ENCODE assay signal across 31 cellular contexts in genomic region chr13:85575110-85575509, GRCh38.
"Had no signal": no experiment of that assay in that cellular context is flagged by ENCODE, and none has a peak within 500 bp of the region (broad histone marks: within the 10 kb centered on the region; RNA-seq: fewer than 3 reads in every experiment).

No MANE protein-coding gene starts in this region.

- H3K4me1 Mint-ChIP-seq: activated CD4-positive, alpha-beta memory T cell treated with anti-CD3 and anti-CD28 coated beads, Interleukin-2, amount 10 ng/mL, durations not matched to agents 7 days and 5 days; activated CD4-positive, alpha-beta T cell treated with anti-CD3 and anti-CD28 coated beads for 36 hours; activated CD4-positive, alpha-beta T cell treated with anti-CD3 and anti-CD28 coated beads, Interleukin-2, amount 10 ng/mL, durations not matched to agents 7 days and 5 days; activated naive CD4-positive, alpha-beta T cell treated with anti-CD3 and anti-CD28 coated beads, Interleukin-2, amount 10 ng/mL, durations not matched to agents 7 days and 5 days; activated naive CD8-positive, alpha-beta T cell treated with anti-CD3 and anti-CD28 coated beads, Interleukin-2, amount 10 ng/mL, durations not matched to agents 7 days and 5 days; brain had no signal

- H3K36me3 Mint-ChIP-seq: activated naive CD4-positive, alpha-beta T cell treated with anti-CD3 and anti-CD28 coated beads, Interleukin-2, amount 10 ng/mL, durations not matched to agents 7 days and 5 days; activated naive CD4-positive, alpha-beta T cell treated with anti-CD3 and anti-CD28 coated beads, Interleukin-2, amount 50 U/mL, for 72 hours; activated naive CD8-positive, alpha-beta T cell treated with anti-CD3 and anti-CD28 coated beads, Interleukin-2, amount 10 ng/mL, durations not matched to agents 7 days and 5 days; brain had no signal

- H3K4me3 ChIP-seq: ascending aorta, breast epithelium, cardiac muscle cell, esophagus muscularis mucosa, gastrocnemius medialis, heart left ventricle had no signal

- H3K27ac ChIP-seq: ascending aorta, breast epithelium, cardiac muscle cell, esophagus muscularis mucosa, foreskin keratinocyte, gastrocnemius medialis, heart left ventricle had no signal

- H3K9me3 Mint-ChIP-seq: activated CD4-positive, alpha-beta T cell treated with anti-CD3 and anti-CD28 coated beads, Interleukin-2, amount 10 ng/mL, durations not matched to agents 7 days and 5 days; effector memory CD8-positive, alpha-beta T cell had no signal

- H3K36me3 ChIP-seq: ascending aorta, breast epithelium, cardiac muscle cell, esophagus muscularis mucosa, gastrocnemius medialis, heart left ventricle had no signal

- H3K27me3 Mint-ChIP-seq: activated CD4-positive, alpha-beta memory T cell treated with anti-CD3 and anti-CD28 coated beads, Interleukin-2, amount 10 ng/mL, durations not matched to agents 7 days and 5 days; activated CD4-positive, alpha-beta T cell treated with anti-CD3 and anti-CD28 coated beads for 36 hours; activated CD4-positive, alpha-beta T cell treated with anti-CD3 and anti-CD28 coated beads, Interleukin-2, amount 10 ng/mL, durations not matched to agents 7 days and 5 days; activated naive CD4-positive, alpha-beta T cell treated with anti-CD3 and anti-CD28 coated beads, Interleukin-2, amount 10 ng/mL, durations not matched to agents 7 days and 5 days; activated naive CD8-positive, alpha-beta T cell treated with anti-CD3 and anti-CD28 coated beads, Interleukin-2, amount 10 ng/mL, durations not matched to agents 7 days and 5 days; activated T-cell treated with anti-CD3 and anti-CD28 coated beads, Interleukin-2, amount 50 U/mL, for 24 hours; effector memory CD8-positive, alpha-beta T cell had no signal

- H3K9me3 ChIP-seq: ascending aorta, breast epithelium, esophagus muscularis mucosa, gastrocnemius medialis, heart left ventricle had no signal

- DNase-seq: activated CD4-positive, alpha-beta memory T cell treated with anti-CD3 and anti-CD28 coated beads, Interleukin-2, amount 10 ng/mL, durations not matched to agents 7 days and 5 days; activated CD4-positive, alpha-beta T cell treated with anti-CD3 and anti-CD28 coated beads for 36 hours; activated CD4-positive, alpha-beta T cell treated with anti-CD3 and anti-CD28 coated beads, Interleukin-2, amount 10 ng/mL, durations not matched to agents 7 days and 5 days; activated CD4-positive, alpha-beta T cell treated with anti-CD3 and anti-CD28 coated beads, Interleukin-2, amount 50 U/mL, for 4 hours; activated CD4-positive, CD25-positive, alpha-beta regulatory T cell; activated CD4-positive, CD25-positive, alpha-beta regulatory T cell treated with anti-CD3 and anti-CD28 coated beads, Interleukin-2, amount 50 U/mL, for 72 hours; activated CD8-positive, alpha-beta memory T cell treated with anti-CD3 and anti-CD28 coated beads, Interleukin-2, amount 50 U/mL, for 48 hours; activated gamma-delta T cell; activated naive CD4-positive, alpha-beta T cell; activated naive CD4-positive, alpha-beta T cell treated with anti-CD3 and anti-CD28 coated beads, Interleukin-2, amount 10 ng/mL, durations not matched to agents 7 days and 5 days; activated naive CD8-positive, alpha-beta T cell treated with anti-CD3 and anti-CD28 coated beads, Interleukin-2, amount 10 ng/mL, durations not matched to agents 7 days and 5 days; activated T-cell treated with anti-CD3 and anti-CD28 coated beads for 4 hours; activated T-cell treated with anti-CD3 and anti-CD28 coated beads, Interleukin-2, amount 50 U/mL, for 24 hours; activated T-cell treated with anti-CD3 and anti-CD28 coated beads, Interleukin-2, amount 50 U/mL, for 72 hours; central memory CD4-positive, alpha-beta T cell; cortex of kidney; dermis blood vessel endothelial cell; effector CD4-positive, alpha-beta T cell; effector memory CD8-positive, alpha-beta T cell; erythroblast; foreskin keratinocyte; gastrocnemius medialis; glutamatergic neuron; heart left ventricle; T-helper 2 cell had no signal

- H3K4me3 Mint-ChIP-seq: activated CD4-positive, alpha-beta memory T cell treated with anti-CD3 and anti-CD28 coated beads, Interleukin-2, amount 10 ng/mL, durations not matched to agents 7 days and 5 days; activated CD4-positive, alpha-beta T cell treated with anti-CD3 and anti-CD28 coated beads for 36 hours; activated CD4-positive, alpha-beta T cell treated with anti-CD3 and anti-CD28 coated beads, Interleukin-2, amount 10 ng/mL, durations not matched to agents 7 days and 5 days; activated naive CD4-positive, alpha-beta T cell treated with anti-CD3 and anti-CD28 coated beads, Interleukin-2, amount 10 ng/mL, durations not matched to agents 7 days and 5 days; activated naive CD8-positive, alpha-beta T cell treated with anti-CD3 and anti-CD28 coated beads, Interleukin-2, amount 10 ng/mL, durations not matched to agents 7 days and 5 days; activated T-cell treated with anti-CD3 and anti-CD28 coated beads, Interleukin-2, amount 50 U/mL, for 24 hours; activated T-cell treated with anti-CD3 and anti-CD28 coated beads, Interleukin-2, amount 50 U/mL, for 72 hours; brain; effector memory CD8-positive, alpha-beta T cell had no signal

- ATAC-seq: activated CD4-positive, alpha-beta T cell treated with anti-CD3 and anti-CD28 coated beads for 36 hours; activated naive CD4-positive, alpha-beta T cell treated with anti-CD3 and anti-CD28 coated beads, Interleukin-2, amount 50 U/mL, for 72 hours; activated T-cell treated with anti-CD3 and anti-CD28 coated beads, Interleukin-2, amount 50 U/mL, for 72 hours; effector memory CD8-positive, alpha-beta T cell; foreskin keratinocyte; gastrocnemius medialis; heart left ventricle had no signal

- H3K4me1 ChIP-seq: ascending aorta, breast epithelium, esophagus muscularis mucosa, foreskin keratinocyte, gastrocnemius medialis, heart left ventricle had no signal

- H3K27me3 ChIP-seq: ascending aorta, breast epithelium, cardiac muscle cell, esophagus muscularis mucosa, foreskin keratinocyte, gastrocnemius medialis, heart left ventricle had no signal

- H3K27ac Mint-ChIP-seq: activated CD4-positive, alpha-beta memory T cell treated with anti-CD3 and anti-CD28 coated beads, Interleukin-2, amount 10 ng/mL, durations not matched to agents 7 days and 5 days; activated CD4-positive, alpha-beta T cell treated with anti-CD3 and anti-CD28 coated beads for 36 hours; activated CD4-positive, alpha-beta T cell treated with anti-CD3 and anti-CD28 coated beads, Interleukin-2, amount 10 ng/mL, durations not matched to agents 7 days and 5 days; activated naive CD4-positive, alpha-beta T cell treated with anti-CD3 and anti-CD28 coated beads, Interleukin-2, amount 10 ng/mL, durations not matched to agents 7 days and 5 days; activated naive CD8-positive, alpha-beta T cell treated with anti-CD3 and anti-CD28 coated beads, Interleukin-2, amount 10 ng/mL, durations not matched to agents 7 days and 5 days; activated T-cell treated with anti-CD3 and anti-CD28 coated beads, Interleukin-2, amount 50 U/mL, for 24 hours; activated T-cell treated with anti-CD3 and anti-CD28 coated beads, Interleukin-2, amount 50 U/mL, for 72 hours; brain; effector memory CD8-positive, alpha-beta T cell had no signal
